ENCODE assay signal across 12 cellular contexts in the genomic region with DNA sequence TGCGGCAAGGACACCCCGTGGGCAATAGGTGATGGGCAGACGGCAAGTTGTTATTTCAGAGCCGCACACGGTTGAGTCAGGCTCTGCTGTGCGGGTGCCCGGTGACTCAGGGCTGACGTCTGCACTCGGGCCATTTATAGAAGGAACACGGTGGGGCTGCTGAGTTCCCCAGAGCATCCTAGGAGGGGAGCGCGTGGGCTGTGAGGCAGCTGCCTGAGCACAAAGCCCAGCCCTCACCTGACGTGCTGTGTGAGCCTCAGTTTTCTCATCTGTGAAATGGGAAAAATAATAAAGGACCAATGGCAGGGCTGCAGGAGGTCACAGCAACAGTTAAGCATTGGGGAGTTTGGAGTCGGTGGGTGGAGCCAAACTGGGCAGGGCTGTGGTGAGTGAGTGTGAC. TPM values are rescaled to one million over a fixed set of nuclear protein-coding genes. Genes with fewer than 3 reads are reported as not detected.
DNase-seq lines count a peak whose midpoint lies in the region.
"Had no signal": no experiment of that assay in that cellular context is flagged by ENCODE, and none has a peak within 500 bp of the region (broad histone marks: within the 10 kb centered on the region; RNA-seq: fewer than 3 reads in every experiment).

No MANE protein-coding gene starts in this region.

- H3K27me3 ChIP-seq in adipocyte (replicated peaks; ENCODE audit: control insufficient read depth, insufficient read depth, low read length) = peaks cover 13% of the 10 kb centered on the region

- DNase-seq in AG20443 (ENCODE audit: low spot score) (peak; percentile 90), HPDE6-E6E7 (ENCODE audit: extremely low spot score) (peak; percentile 87), adipocyte (ENCODE audit: low read depth) (peak; percentile 62), iris pigment epithelial cell (ENCODE audit: low read depth) (peak; percentile 91), SK-N-DZ (ENCODE audit: low spot score) (no peak), DMS153 (lab: John Stamatoyannopoulos, UW) (no peak), GOT3 (lab: John Stamatoyannopoulos, UW) (no peak), posterior vena cava (ENCODE audit: low spot score) (no peak)
- DNase-seq: cerebellar nuclear complex, kidney, NCI-H524 treated with DMSO at 0.1 percent for 48 hours, small intestine had no signal

- no peak overlapping the region for H3K4me3 ChIP-seq in adipocyte (ENCODE audit: low read length)

- no peaks in the 10 kb centered on the region for H3K36me3 ChIP-seq in adipocyte (ENCODE audit: control insufficient read depth, insufficient read depth, low read length, severe bottlenecking)

- intact Hi-C loops in posterior vena cava (cut with DNase I) = loop anchor here in 1 of 2 donors (5.0 kb wide), 1 partner anchor 1612 kb away; no protein-coding TSS in a partner anchor

- H3K9me3 ChIP-seq in adipocyte (ENCODE audit: control insufficient read depth, low read length) = no peaks in the 10 kb centered on the region

- no peak overlapping the region for H3K9ac ChIP-seq in adipocyte (ENCODE audit: low read length)

- H3K4me1 ChIP-seq in adipocyte (ENCODE audit: control insufficient read depth, insufficient read depth, low read length) = no peaks in the 10 kb centered on the region

RNA-seq across cellular contexts. Expression of a gene that starts 11.3 kb away (rescaled TPM):
- polyA plus RNA-seq in SK-N-DZ (2014; cell fraction: cytosol; rRNA removed) = not detected in 2 replicates
- not detected in 2 replicates for polyA plus RNA-seq in SK-N-DZ (2014; cell fraction: nucleus; rRNA removed)
- total RNA-seq in posterior vena cava = 10 to 100 TPM; 12.5 to 18.0 TPM

RNA-seq across cellular contexts. Expression of a gene that starts 22.4 kb away (rescaled TPM):
- 0.24 TPM in 1 of 2 replicates, not detected in the other for polyA plus RNA-seq in SK-N-DZ (2014; cell fraction: cytosol; rRNA removed)
- polyA plus RNA-seq in SK-N-DZ (2014; cell fraction: nucleus; rRNA removed) = 0.06 and 0.07 TPM in 2 replicates
- total RNA-seq in posterior vena cava = under 1 TPM; 0.37 to 0.67 TPM

Comparison
In these comparisons a context has a peak if more than half of its experiments do, and no peak if none do; other contexts are left out.
1. DNase-seq: peak in AG20443 (single experiment), HPDE6-E6E7 (single experiment), adipocyte (single experiment) and iris pigment epithelial cell (single experiment); none in SK-N-DZ (single experiment), DMS153 (single experiment), GOT3 (single experiment) and posterior vena cava (single experiment).